Comparison of ENCODE assay signal across 8 cellular contexts in the genomic region with DNA sequence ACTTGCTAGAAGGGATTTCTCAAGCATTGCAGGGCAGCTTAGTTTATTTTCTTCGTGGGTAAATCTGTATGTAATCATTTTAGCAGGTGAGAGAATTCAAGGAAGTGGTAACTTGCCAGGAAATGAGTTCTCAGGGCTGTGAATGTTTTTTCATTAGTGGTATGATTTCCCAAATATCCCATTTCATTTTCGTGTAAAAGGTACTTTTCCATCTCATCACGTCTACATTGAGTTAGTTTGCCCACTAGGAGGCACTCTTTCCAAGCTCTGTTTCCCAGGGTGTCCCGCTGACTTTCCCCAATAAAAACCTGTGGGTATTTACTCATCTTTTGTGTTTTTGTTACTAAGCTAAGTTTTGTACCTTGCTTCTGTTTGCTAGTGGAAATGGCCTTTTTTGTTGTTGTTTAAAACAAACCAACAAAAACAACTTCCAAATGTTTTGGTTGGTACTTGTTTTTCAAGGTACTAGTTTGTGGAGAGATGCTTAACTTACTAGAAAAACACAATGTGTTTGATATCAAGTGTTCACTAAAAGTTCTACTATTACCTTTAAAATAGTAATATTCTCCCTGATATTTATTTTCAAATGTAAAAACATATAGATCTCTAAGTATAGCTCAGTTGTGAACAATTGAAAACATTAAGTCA.
DNase-seq lines count a peak whose midpoint lies in the region; ATAC-seq and TF ChIP-seq lines count a peak whose summit lies in the region.

No MANE protein-coding gene starts in this region.

- H3K4me3 Mint-ChIP-seq in GM23338, result no peak overlapping the region
- no peak overlapping the region for H3K4me3 Mint-ChIP-seq in activated naive CD8-positive, alpha-beta T cell treated with anti-CD3 and anti-CD28 coated beads, Interleukin-2, amount 10 ng/mL, durations not matched to agents 7 days and 5 days

- peaks cover 32% of the 10 kb centered on the region for H3K4me1 Mint-ChIP-seq in GM23338
- H3K4me1 Mint-ChIP-seq in activated naive CD8-positive, alpha-beta T cell treated with anti-CD3 and anti-CD28 coated beads, Interleukin-2, amount 10 ng/mL, durations not matched to agents 7 days and 5 days, result peaks cover 4% of the 10 kb centered on the region

- H3K4me2 ChIP-seq in GM23338, result no peak overlapping the region

- intact Hi-C loops in left cardiac atrium (cut with DNase I), result loop anchor here (5.0 to 10.0 kb wide), 5 partner anchors 163 to 485 kb away; partner anchors contain the start of gene ARRDC3 (in 1 of the 2)

- no peaks in the 10 kb centered on the region for H3K9me2 ChIP-seq in GM23338 (ENCODE audit: insufficient read depth)

- H3K27ac Mint-ChIP-seq in GM23338, result peak overlapping the region; percentile 85; the same call in 1 of the 2 replicates
- no peak overlapping the region for H3K27ac Mint-ChIP-seq in activated naive CD8-positive, alpha-beta T cell treated with anti-CD3 and anti-CD28 coated beads, Interleukin-2, amount 10 ng/mL, durations not matched to agents 7 days and 5 days

- peak; percentile 77 for ATAC-seq in GM23338
- ATAC-seq in activated naive CD8-positive, alpha-beta T cell treated with anti-CD3 and anti-CD28 coated beads, Interleukin-2, amount 10 ng/mL, durations not matched to agents 7 days and 5 days (ENCODE audit: low read depth), result peak; percentile 36
- peak; percentile 78 to 82 for ATAC-seq in left cardiac atrium

- H3K36me3 ChIP-seq in GM23338 (ENCODE audit: insufficient read depth), result no peaks in the 10 kb centered on the region

- H2AFZ ChIP-seq in GM23338, result no peak overlapping the region

- H4K20me1 ChIP-seq in GM23338 (replicated peaks; ENCODE audit: insufficient read depth), result no peaks in the 10 kb centered on the region

- H3K4me1 ChIP-seq in GM23338 (ENCODE audit: insufficient read depth), result peaks cover 13% of the 10 kb centered on the region; the same call in 1 of the 2 replicates

- H3F3A ChIP-seq in GM23338 (replicated peaks; ENCODE audit: low read depth), result no peaks in the 10 kb centered on the region

- no peak overlapping the region for H3K27ac ChIP-seq in GM23338 (ENCODE audit: low read depth)

- no peaks in the 10 kb centered on the region for H3K79me2 ChIP-seq in GM23338 (replicated peaks; ENCODE audit: insufficient read depth)

- POLR2A ChIA-PET in activated naive CD8-positive, alpha-beta T cell treated with anti-CD3 and anti-CD28 coated beads, Interleukin-2, amount 10 ng/mL, durations not matched to agents 7 days and 5 days (lab: Charles Lee), result interaction anchor here (1.0 kb wide), 1 partner anchor 451 kb away, joined by 6 read pairs; the partner anchor contains the start of gene ARRDC3

- peak; percentile 87 for TF ChIP-seq CTCF in GM23338 (conservative IDR thresholded peaks at IDR 0.05; ENCODE audit: low read depth in 2 of 2)

- no peaks in the 10 kb centered on the region for H3K27me3 Mint-ChIP-seq in GM23338 (ENCODE audit: insufficient read depth, low read depth, poor library complexity)
- peaks cover 2% of the 10 kb centered on the region for H3K27me3 Mint-ChIP-seq in activated naive CD8-positive, alpha-beta T cell treated with anti-CD3 and anti-CD28 coated beads, Interleukin-2, amount 10 ng/mL, durations not matched to agents 7 days and 5 days

- H3K4me3 ChIP-seq in GM23338, result no peak overlapping the region

- peaks cover 18% of the 10 kb centered on the region for H3K36me3 Mint-ChIP-seq in GM23338 (ENCODE audit: low read depth)
- H3K36me3 Mint-ChIP-seq in activated naive CD8-positive, alpha-beta T cell treated with anti-CD3 and anti-CD28 coated beads, Interleukin-2, amount 10 ng/mL, durations not matched to agents 7 days and 5 days, result no peaks in the 10 kb centered on the region

- H3K9me3 Mint-ChIP-seq in GM23338, result peaks cover 11% of the 10 kb centered on the region; the same call in 2 of the 3 replicates
- no peaks in the 10 kb centered on the region for H3K9me3 Mint-ChIP-seq in activated naive CD8-positive, alpha-beta T cell treated with anti-CD3 and anti-CD28 coated beads, Interleukin-2, amount 10 ng/mL, durations not matched to agents 7 days and 5 days

- DNase-seq in NCI-H2081 (lab: John Stamatoyannopoulos, UW) (peak; percentile 36 to 62), NCI-H2081 treated with DMSO at 0.1 percent for 48 hours (lab: John Stamatoyannopoulos, UW) (no peak), GM23338 (ENCODE audit: low spot score) (peak; percentile 87), NCI-H2227 treated with DMSO at 0.1 percent for 48 hours (lab: John Stamatoyannopoulos, UW) (peak; percentile 12), left cardiac atrium (peak; percentile 24), retina (peak; percentile 38)
- DNase-seq in activated naive CD8-positive, alpha-beta T cell treated with anti-CD3 and anti-CD28 coated beads, Interleukin-2, amount 10 ng/mL, durations not matched to agents 7 days and 5 days, result no peak
- no peak for DNase-seq in NK-92 treated with Interleukin-12 subunit alpha and Interleukin-12 subunit beta, amount 100 ng/mL, for 24 hours (lab: John Stamatoyannopoulos, UW)

- H3K27me3 ChIP-seq in GM23338 (ENCODE audit: insufficient read depth), result no peaks in the 10 kb centered on the region

TF ChIP-seq in GM23338, 12 proteins besides CTCF, POLR2A, EP300 and RAD21 (continues in another document):
- TF ChIP-seq JUNB (IDR thresholded peaks at IDR 0.05; ENCODE audit: unreplicated experiment) (no peak), ZNF462 (CRISPR knock-in tag; IDR thresholded peaks at IDR 0.05) (no peak), ZNF114 (CRISPR knock-in tag; IDR thresholded peaks at IDR 0.05) (no peak), EZH2phosphoT487 (IDR thresholded peaks at IDR 0.05; ENCODE audit: unreplicated experiment) (no peak), STAT1 (IDR thresholded peaks at IDR 0.05; ENCODE audit: unreplicated experiment) (no peak), EZH2 (IDR thresholded peaks at IDR 0.05; ENCODE audit: low read depth, unreplicated experiment) (no peak), NANOG (IDR thresholded peaks at IDR 0.05; ENCODE audit: borderline replicate concordance) (no peak), POLR2AphosphoS5 (IDR thresholded peaks at IDR 0.05; ENCODE audit: low read depth) (no peak), CREB1 (CRISPR knock-in tag; IDR thresholded peaks at IDR 0.05; ENCODE audit: low read depth) (no peak), ZNF331 (CRISPR knock-in tag; IDR thresholded peaks at IDR 0.05; ENCODE audit: low read depth) (no peak)

Comparison
In these comparisons a context has a peak if more than half of its experiments do, and no peak if none do; other contexts are left out.
1. DNase-seq: peak in NCI-H2081 (2 of 2), GM23338 (single experiment), NCI-H2227 treated with DMSO at 0.1 percent for 48 hours (single experiment), left cardiac atrium (single experiment) and retina (single experiment); none in NCI-H2081 treated with DMSO at 0.1 percent for 48 hours (single experiment), activated naive CD8-positive, alpha-beta T cell treated with anti-CD3 and anti-CD28 coated beads, Interleukin-2, amount 10 ng/mL, durations not matched to agents 7 days and 5 days (single experiment) and NK-92 treated with Interleukin-12 subunit alpha and Interleukin-12 subunit beta, amount 100 ng/mL, for 24 hours (single experiment).
2. Peak in every context shown above with its lines, with median percentiles within 50 percentile points of each other: ATAC-seq.